In genomic region chr7:73717025-73717807, GRCh38 we compare ENCODE assay signal across 8 cellular contexts. TPM values are rescaled to one million over a fixed set of nuclear protein-coding genes. Genes with fewer than 3 reads are reported as not detected.
A peak's percentile ranks its signal among the peaks of the same experiment; 100 is the strongest.
DNase-seq lines count a peak whose midpoint lies in the region; ATAC-seq and TF ChIP-seq lines count a peak whose summit lies in the region.

No MANE protein-coding gene starts in this region.

- H3K4me3 Mint-ChIP-seq in endodermal cell, result peak overlapping the region; percentile 60

- H3K4me1 ChIP-seq in RWPE2 (ENCODE audit: insufficient read depth, poor library complexity, severe bottlenecking) (peaks cover 28% of the 10 kb centered on the region), endodermal cell (ENCODE audit: control insufficient read depth, insufficient read depth, low read length) (peaks cover 4% of the 10 kb centered on the region)

- H3K9ac ChIP-seq in endodermal cell (ENCODE audit: extremely low read depth, low read length, poor library complexity, severe bottlenecking), result no peak overlapping the region

- TF ChIP-seq CTCF in RWPE2 (IDR thresholded peaks at IDR 0.05; ENCODE audit: poor library complexity, severe bottlenecking), result no peak
- TF ChIP-seq CTCF in endodermal cell (conservative IDR thresholded peaks at IDR 0.05), result no peak

- DNase-seq in DMS 273 (lab: John Stamatoyannopoulos, UW; ENCODE audit: unreplicated experiment) (peak; percentile 56), DMS 273 treated with DMSO at 0.1 percent for 48 hours (lab: John Stamatoyannopoulos, UW) (no peak), RWPE2 (ENCODE audit: low spot score) (no peak), endodermal cell (no peak), skeletal muscle cell (ENCODE audit: low read depth) (no peak), NCI-H2196 treated with DMSO at 0.1 percent for 48 hours (lab: John Stamatoyannopoulos, UW; ENCODE audit: unreplicated experiment) (no peak), ecto neural progenitor cell (ENCODE audit: low spot score) (no peak), NCI-H2081 (lab: John Stamatoyannopoulos, UW) (no peak)

- no peaks in the 10 kb centered on the region for H3K9me3 Mint-ChIP-seq in endodermal cell

- H3K27me3 ChIP-seq in RWPE2 (ENCODE audit: insufficient read depth, poor library complexity, severe bottlenecking) (no peaks in the 10 kb centered on the region), endodermal cell (ENCODE audit: control insufficient read depth, insufficient read depth, low read length, poor library complexity, severe bottlenecking) (peaks cover 19% of the 10 kb centered on the region)

- H3K27ac Mint-ChIP-seq in endodermal cell, result no peak overlapping the region

- H3K4me1 Mint-ChIP-seq in endodermal cell, result no peaks in the 10 kb centered on the region

- peaks cover 32% of the 10 kb centered on the region for H3K27me3 Mint-ChIP-seq in endodermal cell (ENCODE audit: insufficient read depth)

- H3K4me3 ChIP-seq in RWPE2 (ENCODE audit: severe bottlenecking), result no peak overlapping the region
- H3K4me3 ChIP-seq in endodermal cell (ENCODE audit: low read length), result no peak overlapping the region
- peak overlapping the region; percentile 81 for H3K4me3 ChIP-seq in skeletal muscle cell (ENCODE audit: low read depth, low read length)

- H3K36me3 ChIP-seq in RWPE2 (ENCODE audit: low read depth) (peaks cover 31% of the 10 kb centered on the region), endodermal cell (ENCODE audit: control insufficient read depth, insufficient read depth, low read length) (no peaks in the 10 kb centered on the region)

- H3K9me3 ChIP-seq in RWPE2 (ENCODE audit: severe bottlenecking) (no peaks in the 10 kb centered on the region), endodermal cell (ENCODE audit: control insufficient read depth, low read length) (no peaks in the 10 kb centered on the region)

- H3K27ac ChIP-seq in RWPE2 (ENCODE audit: poor library complexity, severe bottlenecking), result peak overlapping the region; percentile 66
- H3K27ac ChIP-seq in endodermal cell (ENCODE audit: low read depth, low read length), result no peak overlapping the region

- 92% methylated on average over 6 to 13 of the region's 13 CpGs for WGBS in endodermal cell (ENCODE audit: insufficient coverage in 1 of 2, insufficient read length in 1 of 2), 2 experiments

- H3K36me3 Mint-ChIP-seq in endodermal cell (ENCODE audit: low read depth), result peaks cover 14% of the 10 kb centered on the region

- no peak for ATAC-seq in RWPE2 (ENCODE audit: low read depth)

RNA-seq across cellular contexts. Expression of gene STX1A, which starts 2.3 kb away (rescaled TPM):
- 10 to 100 TPM; 23.0 to 34.4 TPM for total RNA-seq in endodermal cell
- 25.5 TPM for polyA plus RNA-seq in endodermal cell (2013, experiment 1 of 2)
- 16.4 TPM for polyA plus RNA-seq in endodermal cell (2013, experiment 2 of 2)

RNA-seq across cellular contexts. Expression of gene ABHD11, which starts 21.4 kb away (rescaled TPM):
- total RNA-seq in endodermal cell, result 100 to 1,000 TPM in 1 of 2 donors, 10 to 100 TPM in 1; 76.9 to 109 TPM
- polyA plus RNA-seq in endodermal cell (2013, experiment 1 of 2), result 10.1 TPM
- polyA plus RNA-seq in endodermal cell (2013, experiment 2 of 2), result 10.6 TPM

RNA-seq across cellular contexts. Expression of gene BUD23, which starts 33.8 kb away (rescaled TPM):
- 10 to 100 TPM; 62.2 to 67.2 TPM for total RNA-seq in endodermal cell
- polyA plus RNA-seq in endodermal cell (2013, experiment 1 of 2), result 55.9 TPM
- 66.2 TPM for polyA plus RNA-seq in endodermal cell (2013, experiment 2 of 2)

RNA-seq across cellular contexts. Expression of gene DNAJC30, which starts 34.0 kb away (rescaled TPM):
- 10 to 100 TPM in 1 of 2 donors, 1 to 10 TPM in 1; 8.9 to 11.1 TPM for total RNA-seq in endodermal cell
- 4.6 TPM for polyA plus RNA-seq in endodermal cell (2013, experiment 1 of 2)
- polyA plus RNA-seq in endodermal cell (2013, experiment 2 of 2), result 4.4 TPM

RNA-seq across cellular contexts. Expression of gene VPS37D, which starts 49.6 kb away (rescaled TPM):
- total RNA-seq in endodermal cell, result 1 to 10 TPM; 6.1 to 9.1 TPM
- 12.5 TPM for polyA plus RNA-seq in endodermal cell (2013, experiment 1 of 2)
- polyA plus RNA-seq in endodermal cell (2013, experiment 2 of 2), result 10.6 TPM
